In the genomic region with DNA sequence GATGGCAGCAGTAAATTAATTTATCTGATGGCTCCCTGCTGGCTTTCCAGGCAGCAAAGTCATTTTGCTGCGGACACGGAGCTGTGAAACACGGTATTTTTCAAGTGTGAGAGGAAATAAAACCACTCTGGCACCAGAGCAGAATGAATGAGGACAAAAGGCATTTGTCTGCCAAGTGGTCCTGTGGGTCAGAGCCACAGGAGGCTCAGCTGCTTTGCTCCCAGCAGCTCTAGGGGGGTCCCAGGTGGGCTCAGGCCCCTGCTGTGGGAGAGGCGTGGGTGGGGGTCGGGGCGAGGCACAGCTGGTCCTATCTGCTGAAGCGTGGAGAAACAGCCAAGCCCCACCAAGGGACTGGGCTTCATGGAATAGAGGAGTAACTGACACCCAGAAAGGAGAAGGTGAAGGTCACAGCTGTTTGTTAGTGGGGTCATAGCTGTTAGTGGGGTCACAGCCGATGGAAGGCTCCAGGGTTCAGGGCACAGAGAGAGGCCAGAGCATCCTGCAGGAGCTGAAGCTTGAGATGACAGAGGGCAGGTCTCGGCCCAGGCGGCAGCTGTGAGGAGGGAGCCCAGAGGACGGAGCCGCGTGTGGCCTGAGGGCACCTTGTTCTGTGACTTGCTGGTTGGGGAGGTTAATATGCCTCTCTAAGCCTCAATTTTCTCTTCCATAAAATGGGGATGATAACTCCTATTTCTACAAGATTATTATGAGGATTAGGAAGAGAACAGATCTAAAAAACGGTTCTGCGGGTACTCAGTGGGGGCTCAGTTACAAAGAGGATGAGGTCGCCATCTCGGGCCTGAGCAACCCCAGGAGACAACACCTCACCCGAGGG, we compare ENCODE assay signal across 17 cellular contexts. TPM values are rescaled to one million over a fixed set of nuclear protein-coding genes. Genes with fewer than 3 reads are reported as not detected.
DNase-seq lines count a peak whose midpoint lies in the region; ATAC-seq and TF ChIP-seq lines count a peak whose summit lies in the region.
"Had no signal": no experiment of that assay in that cellular context is flagged by ENCODE, and none has a peak within 500 bp of the region (broad histone marks: within the 10 kb centered on the region; RNA-seq: fewer than 3 reads in every experiment).

No MANE protein-coding gene starts in this region.

- H4K8ac ChIP-seq in neuronal stem cell (ENCODE audit: low read depth, low read length), result no peak overlapping the region

- intact Hi-C loops in dorsolateral prefrontal cortex (cut with DNase I), result no loop called here
- intact Hi-C loops in CD14-positive monocyte (cut with micrococcal nuclease), result no loop called here

- no peak overlapping the region for H2BK120ac ChIP-seq in neuronal stem cell (ENCODE audit: low read depth, low read length)

- no peak overlapping the region for H2AK5ac ChIP-seq in neuronal stem cell (ENCODE audit: low read depth, low read length)

- H3K4me1 Mint-ChIP-seq in activated naive CD8-positive, alpha-beta T cell treated with anti-CD3 and anti-CD28 coated beads, Interleukin-2, amount 50 U/mL, for 24 hours, result no peaks in the 10 kb centered on the region
- peaks cover 14% of the 10 kb centered on the region for H3K4me1 Mint-ChIP-seq in CD14-positive monocyte
- H3K4me1 Mint-ChIP-seq: CD4-positive, alpha-beta memory T cell; T-cell had no signal

- TF ChIP-seq CTCF in dorsolateral prefrontal cortex (IDR thresholded peaks at IDR 0.05 in 54 of 56, conservative IDR thresholded peaks at IDR 0.05 in 2 of 56; ENCODE audit: low read depth in 1 of 56, partially characterized antibody in 56 of 56) (no peak), CD14-positive monocyte (IDR thresholded peaks at IDR 0.05) (no peak)

- no CpG with 5 or more reads among the region's 18 CpGs for WGBS in neuronal stem cell (ENCODE audit: extremely low coverage in 2 of 2, insufficient read length in 2 of 2, insufficient replicate concordance in 1 of 2), 2 donors

- H4K91ac ChIP-seq in neuronal stem cell (ENCODE audit: low read depth, low read length, poor library complexity), result no peak overlapping the region

- peak overlapping the region in 46 of 59 donors; percentile 6 to 86 (median 56) for H3K27ac ChIP-seq in dorsolateral prefrontal cortex
- H3K27ac ChIP-seq in neuronal stem cell (replicated peaks; ENCODE audit: low read length), result no peak overlapping the region
- H3K27ac ChIP-seq: RWPE1 had no signal

- no peaks in the 10 kb centered on the region for H3K79me1 ChIP-seq in neuronal stem cell (ENCODE audit: low read depth, low read length)

- no peak overlapping the region for H2BK15ac ChIP-seq in neuronal stem cell (ENCODE audit: low read length)

- H3K4me1 ChIP-seq in neuronal stem cell (ENCODE audit: control insufficient read depth in 2 of 2, insufficient read depth in 1 of 2, low read depth in 1 of 2, low read length in 2 of 2), result peaks cover 2 to 20% of the 10 kb centered on the region in 2 donors

- no peak overlapping the region for H3K27ac Mint-ChIP-seq in activated naive CD8-positive, alpha-beta T cell treated with anti-CD3 and anti-CD28 coated beads, Interleukin-2, amount 50 U/mL, for 24 hours
- peak overlapping the region in 1 of 7 donors; percentile 59 for H3K27ac Mint-ChIP-seq in CD14-positive monocyte
- H3K27ac Mint-ChIP-seq: CD4-positive, alpha-beta memory T cell; T-cell had no signal

- no peak overlapping the region for H3K4me3 Mint-ChIP-seq in activated naive CD8-positive, alpha-beta T cell treated with anti-CD3 and anti-CD28 coated beads, Interleukin-2, amount 50 U/mL, for 24 hours
- H3K4me3 Mint-ChIP-seq in CD14-positive monocyte, result no peak overlapping the region
- H3K4me3 Mint-ChIP-seq: CD4-positive, alpha-beta memory T cell; T-cell had no signal

- peaks cover 0 to 2% of the 10 kb centered on the region in 2 donors for H3K9me3 ChIP-seq in neuronal stem cell (replicated peaks in 1 of 2; ENCODE audit: control insufficient read depth in 2 of 2, insufficient read depth in 1 of 2, low read depth in 1 of 2, low read length in 2 of 2)
- H3K9me3 ChIP-seq: MG63 had no signal

- H2BK12ac ChIP-seq in neuronal stem cell (ENCODE audit: low read length), result no peak overlapping the region

- no peaks in the 10 kb centered on the region for H3K9me3 Mint-ChIP-seq in activated naive CD8-positive, alpha-beta T cell treated with anti-CD3 and anti-CD28 coated beads, Interleukin-2, amount 50 U/mL, for 24 hours
- peaks cover 0 to 2% (median 0%) of the 10 kb centered on the region in 7 donors for H3K9me3 Mint-ChIP-seq in CD14-positive monocyte
- H3K9me3 Mint-ChIP-seq: CD4-positive, alpha-beta memory T cell; T-cell had no signal

- DNase-seq in NCI-H2227 (lab: John Stamatoyannopoulos, UW; ENCODE audit: unreplicated experiment) (peak; percentile 56), NCI-H2227 treated with DMSO at 0.1 percent for 48 hours (lab: John Stamatoyannopoulos, UW) (no peak), NCI-H345 (lab: John Stamatoyannopoulos, UW) (peak; percentile 66), dorsolateral prefrontal cortex (no peak), neuronal stem cell (ENCODE audit: low spot score) (no peak), CD14-positive monocyte (ENCODE audit: low spot score) (no peak), GM19238 (ENCODE audit: insufficient read length, low spot score) (no peak)
- DNase-seq in activated naive CD8-positive, alpha-beta T cell treated with anti-CD3 and anti-CD28 coated beads, Interleukin-2, amount 50 U/mL, for 24 hours, result no peak
- DNase-seq: ACHN; CD4-positive, alpha-beta memory T cell; MG63; NCI-H1436; NCI-H2081 treated with DMSO at 0.1 percent for 48 hours; NK-92 treated with Interleukin-12 subunit alpha and Interleukin-12 subunit beta, amount 100 ng/mL, for 24 hours; T-cell had no signal

- no peaks in the 10 kb centered on the region for H3K36me3 Mint-ChIP-seq in activated naive CD8-positive, alpha-beta T cell treated with anti-CD3 and anti-CD28 coated beads, Interleukin-2, amount 50 U/mL, for 24 hours (ENCODE audit: low read depth)
- H3K36me3 Mint-ChIP-seq in CD14-positive monocyte, result no peaks in the 10 kb centered on the region
- H3K36me3 Mint-ChIP-seq: CD4-positive, alpha-beta memory T cell; T-cell had no signal

- peak overlapping the region; percentile 83 for H2AFZ ChIP-seq in neuronal stem cell (ENCODE audit: low read length)

- H3K14ac ChIP-seq in neuronal stem cell (ENCODE audit: low read length), result no peak overlapping the region

- no peak overlapping the region for H3K4me2 ChIP-seq in neuronal stem cell (ENCODE audit: insufficient read depth, low read length, poor library complexity, severe bottlenecking)

- no peak overlapping the region for H3K9ac ChIP-seq in neuronal stem cell (ENCODE audit: low read depth, low read length, poor library complexity)

- H3K4me3 ChIP-seq in dorsolateral prefrontal cortex (no peak overlapping the region), neuronal stem cell (ENCODE audit: low read length in 2 of 2) (no peak overlapping the region)
- H3K4me3 ChIP-seq: MG63 had no signal

- no peak for ATAC-seq in activated naive CD8-positive, alpha-beta T cell treated with anti-CD3 and anti-CD28 coated beads, Interleukin-2, amount 50 U/mL, for 24 hours
- ATAC-seq: T-cell had no signal

- no peaks in the 10 kb centered on the region for H3K27me3 ChIP-seq in dorsolateral prefrontal cortex
- no peaks in the 10 kb centered on the region for H3K27me3 ChIP-seq in neuronal stem cell (ENCODE audit: control insufficient read depth in 3 of 3, insufficient read depth in 3 of 3, low read depth in 1 of 3, low read length in 3 of 3)
- H3K27me3 ChIP-seq: MG63 had no signal

- H3K27me3 Mint-ChIP-seq in activated naive CD8-positive, alpha-beta T cell treated with anti-CD3 and anti-CD28 coated beads, Interleukin-2, amount 50 U/mL, for 24 hours, result peaks cover 9% of the 10 kb centered on the region
- H3K27me3 Mint-ChIP-seq in CD14-positive monocyte (ENCODE audit: low read depth in 3 of 3), result peaks cover 10 to 12% (median 11%) of the 10 kb centered on the region in 3 donors

- H3K18ac ChIP-seq in neuronal stem cell (ENCODE audit: low read length), result peak overlapping the region; percentile 71

- H3K4ac ChIP-seq in neuronal stem cell (ENCODE audit: low read length), result no peak overlapping the region

- H2BK5ac ChIP-seq in neuronal stem cell (ENCODE audit: low read length), result no peak overlapping the region

- peak overlapping the region; percentile 6 for H3K23ac ChIP-seq in neuronal stem cell (ENCODE audit: low read depth, low read length, poor library complexity)

- H3K36me3 ChIP-seq in neuronal stem cell (replicated peaks in 1 of 2; ENCODE audit: control insufficient read depth in 2 of 2, insufficient read depth in 2 of 2, low read length in 2 of 2), result peaks cover 0 to 4% of the 10 kb centered on the region in 2 donors
- H3K36me3 ChIP-seq: MG63 had no signal

RNA-seq across cellular contexts. Expression of gene KIF17, which starts 7.1 kb away (rescaled TPM):
- total RNA-seq in dorsolateral prefrontal cortex, result 10 to 100 TPM in 118 of 120 experiments, 1 to 10 TPM in 2; 7.7 to 49.6 (median 27.0) TPM
- polyA plus RNA-seq in neuronal stem cell (2013, experiment 1 of 2), result 5.8 TPM
- 5.8 TPM for polyA plus RNA-seq in neuronal stem cell (2013, experiment 2 of 2)
- polyA plus RNA-seq in CD14-positive monocyte, result not detected
- total RNA-seq: CD4-positive, alpha-beta memory T cell; SK-MEL-5; T-cell had no signal
- polyA plus RNA-seq: CD4-positive, alpha-beta memory T cell had no signal

RNA-seq across cellular contexts. Expression of gene SH2D5, which starts 21.8 kb away (rescaled TPM):
- 10 to 100 TPM; 13.1 to 89.0 (median 52.6) TPM for total RNA-seq in dorsolateral prefrontal cortex
- 5.5 TPM for polyA plus RNA-seq in neuronal stem cell (2013, experiment 1 of 2)
- polyA plus RNA-seq in neuronal stem cell (2013, experiment 2 of 2), result 5.3 TPM
- not detected for polyA plus RNA-seq in CD14-positive monocyte
- polyA plus RNA-seq: CD4-positive, alpha-beta memory T cell had no signal

RNA-seq across cellular contexts. Expression of gene DDOST, which starts 49.5 kb away (rescaled TPM):
- total RNA-seq in dorsolateral prefrontal cortex, result 10 to 100 TPM; 45.1 to 81.9 (median 60.6) TPM
- 115 TPM for polyA plus RNA-seq in neuronal stem cell (2013, experiment 1 of 2)
- polyA plus RNA-seq in neuronal stem cell (2013, experiment 2 of 2), result 115 TPM
- polyA plus RNA-seq in CD14-positive monocyte, result 100 to 1,000 TPM; 241 to 245 TPM

Comparison
In these comparisons a context has a peak if more than half of its experiments do, and no peak if none do; other contexts are left out.
1. DNase-seq: peak in NCI-H2227 (single experiment) and NCI-H345 (single experiment); none in NCI-H2227 treated with DMSO at 0.1 percent for 48 hours (single experiment), dorsolateral prefrontal cortex (0 of 10), neuronal stem cell (single experiment), activated naive CD8-positive, alpha-beta T cell treated with anti-CD3 and anti-CD28 coated beads, Interleukin-2, amount 50 U/mL, for 24 hours (single experiment), CD14-positive monocyte (single experiment) and GM19238 (single experiment).